In the genomic region with DNA sequence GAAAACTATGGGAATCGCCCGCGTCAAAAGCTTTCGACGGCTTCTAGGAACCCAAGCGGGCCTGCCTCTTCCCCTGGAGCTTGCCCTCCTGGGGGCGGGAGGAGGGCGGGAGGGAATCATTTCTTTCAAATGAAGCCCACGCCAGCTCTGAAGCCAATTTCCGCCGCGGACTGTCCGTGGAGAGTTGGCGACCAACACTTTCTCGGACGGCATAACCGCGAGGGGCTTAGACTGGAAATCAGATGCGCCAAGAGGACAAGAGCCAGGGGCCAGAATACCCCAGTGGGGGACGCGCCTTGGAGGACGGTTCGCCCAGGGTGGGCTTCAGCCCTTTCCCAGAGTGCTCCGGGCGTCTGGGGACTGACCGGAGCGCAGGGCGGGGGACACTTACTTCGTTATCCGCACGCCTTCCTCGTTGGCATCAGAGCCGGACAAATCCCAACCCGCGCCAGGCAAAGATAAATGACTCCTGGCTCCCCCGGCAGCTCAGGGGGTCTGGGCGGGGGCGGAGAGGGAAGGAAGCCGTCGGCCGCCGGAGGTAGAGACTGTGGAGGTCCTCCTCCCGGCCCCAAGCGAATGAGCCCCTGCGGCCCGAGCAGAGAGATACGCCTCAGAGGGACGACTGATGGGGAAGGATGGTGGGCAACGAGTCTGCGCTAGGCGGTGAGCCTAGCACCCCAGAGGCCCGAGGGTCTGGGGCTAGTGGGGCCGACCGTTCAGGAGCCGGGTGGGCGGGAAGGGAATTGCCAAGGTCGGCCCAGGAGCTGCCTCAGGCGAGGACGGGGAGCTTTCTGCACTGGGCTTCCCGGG, we compare ENCODE assay signal across 1 cellular context.
TF ChIP-seq lines count a peak whose summit lies in the region.

No MANE protein-coding gene starts in this region.

TF ChIP-seq in K562, 482 proteins besides CTCF, POLR2A, EP300 and RAD21:
- TF ChIP-seq SPI1 (IDR thresholded peaks at IDR 0.05; ENCODE audit: borderline replicate concordance, low read depth, low read length) = no peak
- TF ChIP-seq, protein P1, sequence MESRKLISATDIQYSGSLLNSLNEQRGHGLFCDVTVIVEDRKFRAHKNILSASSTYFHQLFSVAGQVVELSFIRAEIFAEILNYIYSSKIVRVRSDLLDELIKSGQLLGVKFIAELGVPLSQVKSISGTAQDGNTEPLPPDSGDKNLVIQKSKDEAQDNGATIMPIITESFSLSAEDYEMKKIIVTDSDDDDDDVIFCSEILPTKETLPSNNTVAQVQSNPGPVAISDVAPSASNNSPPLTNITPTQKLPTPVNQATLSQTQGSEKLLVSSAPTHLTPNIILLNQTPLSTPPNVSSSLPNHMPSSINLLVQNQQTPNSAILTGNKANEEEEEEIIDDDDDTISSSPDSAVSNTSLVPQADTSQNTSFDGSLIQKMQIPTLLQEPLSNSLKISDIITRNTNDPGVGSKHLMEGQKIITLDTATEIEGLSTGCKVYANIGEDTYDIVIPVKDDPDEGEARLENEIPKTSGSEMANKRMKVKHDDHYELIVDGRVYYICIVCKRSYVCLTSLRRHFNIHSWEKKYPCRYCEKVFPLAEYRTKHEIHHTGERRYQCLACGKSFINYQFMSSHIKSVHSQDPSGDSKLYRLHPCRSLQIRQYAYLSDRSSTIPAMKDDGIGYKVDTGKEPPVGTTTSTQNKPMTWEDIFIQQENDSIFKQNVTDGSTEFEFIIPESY (CRISPR knock-in tag; IDR thresholded peaks at IDR 0.05) = peak; percentile 30; the same call in 1 of the 2 replicates
TF ChIP-seq in K562: peak in this region for 1.
